Comparison of ENCODE assay signal across 20 cellular contexts in the genomic region with DNA sequence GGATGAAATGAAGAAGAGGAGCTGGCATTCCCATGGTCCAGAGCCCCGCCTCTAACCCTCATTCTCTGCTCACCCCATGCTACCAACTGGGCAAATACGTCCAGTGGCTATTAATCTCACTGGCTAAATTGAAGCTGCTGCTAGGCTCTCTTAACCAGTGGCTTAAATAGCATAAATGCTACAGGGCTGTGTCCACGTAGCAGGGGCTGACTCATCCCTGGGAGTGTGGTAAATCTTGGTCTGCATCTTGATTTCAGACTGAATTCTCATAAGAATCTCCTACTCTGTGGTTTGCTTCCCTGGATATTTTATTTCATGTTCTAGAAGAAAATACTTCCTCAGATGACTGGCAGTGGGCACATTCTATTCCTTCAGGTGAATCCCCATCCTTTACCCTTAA.
A peak's percentile ranks its signal among the peaks of the same experiment; 100 is the strongest.
DNase-seq lines count a peak whose midpoint lies in the region; ATAC-seq, FAIRE-seq and TF ChIP-seq lines count a peak whose summit lies in the region.
"Had no signal": no experiment of that assay in that cellular context is flagged by ENCODE, and none has a peak within 500 bp of the region (broad histone marks: within the 10 kb centered on the region; RNA-seq: fewer than 3 reads in every experiment).

No MANE protein-coding gene starts in this region.

- dilution Hi-C loops in mammary epithelial cell (cut with HindIII; ENCODE audit: low sequenced_read_pairs), result no loop called here

- POLR2A ChIA-PET in naive thymus-derived CD4-positive, alpha-beta T cell (lab: Charles Lee), result no interaction called here

- H3K14ac ChIP-seq in mesenchymal stem cell (ENCODE audit: low read length in 2 of 2), result no peak overlapping the region

- H3K9me3 ChIP-seq in mammary epithelial cell (replicated peaks; ENCODE audit: insufficient read depth, low read length) (no peaks in the 10 kb centered on the region), mesenchymal stem cell (ENCODE audit: control insufficient read depth, low read length) (no peaks in the 10 kb centered on the region)
- no peaks in the 10 kb centered on the region for H3K9me3 ChIP-seq in naive thymus-derived CD4-positive, alpha-beta T cell (ENCODE audit: control insufficient read depth in 2 of 3, low read length in 3 of 3)
- H3K9me3 ChIP-seq: esophagus squamous epithelium, uterus had no signal

- H3K4ac ChIP-seq in mesenchymal stem cell (ENCODE audit: low read depth in 1 of 2, low read length in 2 of 2) (no peak overlapping the region), mesendoderm (ENCODE audit: low read depth, low read length) (no peak overlapping the region)

- H3K23ac ChIP-seq in mesenchymal stem cell (ENCODE audit: low read length in 2 of 2), result no peak overlapping the region
- no peak overlapping the region for H3K23ac ChIP-seq in mesendoderm (ENCODE audit: low read length)

- H4K8ac ChIP-seq in mesenchymal stem cell (ENCODE audit: low read length) (no peak overlapping the region), mesendoderm (ENCODE audit: low read depth, low read length) (no peak overlapping the region)

- no peaks in the 10 kb centered on the region for H3K9me3 Mint-ChIP-seq in naive thymus-derived CD4-positive, alpha-beta T cell
- H3K9me3 Mint-ChIP-seq: immature natural killer cell had no signal

- H3K36me3 ChIP-seq in mammary epithelial cell (ENCODE audit: insufficient read depth, low read length) (no peaks in the 10 kb centered on the region), mesenchymal stem cell (ENCODE audit: control insufficient read depth in 1 of 2, insufficient read depth in 2 of 2, low read depth in 1 of 2, low read length in 2 of 2) (no peaks in the 10 kb centered on the region), mesendoderm (ENCODE audit: control insufficient read depth, insufficient read depth, low read length) (no peaks in the 10 kb centered on the region)
- no peaks in the 10 kb centered on the region for H3K36me3 ChIP-seq in naive thymus-derived CD4-positive, alpha-beta T cell (ENCODE audit: control insufficient read depth in 2 of 3, insufficient read depth in 3 of 3, low read length in 3 of 3)
- H3K36me3 ChIP-seq: esophagus squamous epithelium, uterus had no signal

- H2BK120ac ChIP-seq in mesenchymal stem cell (ENCODE audit: low read depth, low read length), result no peak overlapping the region
- no peak overlapping the region for H2BK120ac ChIP-seq in mesendoderm (ENCODE audit: low read depth, low read length)

- peaks cover 0 to 42% (median 13%) of the 10 kb centered on the region in 5 donors for H3K36me3 Mint-ChIP-seq in naive thymus-derived CD4-positive, alpha-beta T cell
- H3K36me3 Mint-ChIP-seq: CD14-positive monocyte; immature natural killer cell; stimulated activated naive B cell treated with anti-CD40 and anti-IgM and Interleukin-4, amounts not matched to agents 10 μg/mL and 1 μg/mL and 100 μg/mL, for 72 hours had no signal

- H2BK5ac ChIP-seq in mesenchymal stem cell (ENCODE audit: low read depth, low read length, poor library complexity, severe bottlenecking) (no peak overlapping the region), mesendoderm (ENCODE audit: low read length) (no peak overlapping the region)

- H3K4me2 ChIP-seq in mammary epithelial cell (ENCODE audit: insufficient read depth, low read depth, low read length), result no peak overlapping the region
- no peak overlapping the region for H3K4me2 ChIP-seq in mesenchymal stem cell (ENCODE audit: low read length, poor library complexity, severe bottlenecking)
- no peak overlapping the region for H3K4me2 ChIP-seq in mesendoderm (ENCODE audit: low read length)

- no peaks in the 10 kb centered on the region for H3K79me1 ChIP-seq in mesenchymal stem cell (replicated peaks; ENCODE audit: low read length, poor library complexity, severe bottlenecking)
- H3K79me1 ChIP-seq in mesendoderm (ENCODE audit: low read length), result no peaks in the 10 kb centered on the region

- H3K27ac ChIP-seq in mammary epithelial cell (ENCODE audit: insufficient read depth, low read depth, low read length) (no peak overlapping the region), mesenchymal stem cell (ENCODE audit: low read length, poor library complexity, severe bottlenecking) (no peak overlapping the region), mesendoderm (ENCODE audit: low read depth, low read length) (no peak overlapping the region)
- no peak overlapping the region for H3K27ac ChIP-seq in naive thymus-derived CD4-positive, alpha-beta T cell (ENCODE audit: low read depth, low read length)
- H3K27ac ChIP-seq: esophagus squamous epithelium, RWPE1, uterus had no signal

- H3K18ac ChIP-seq in mesenchymal stem cell (ENCODE audit: low read depth in 1 of 2, low read length in 2 of 2) (no peak overlapping the region), mesendoderm (ENCODE audit: low read length) (no peak overlapping the region)

- 52% methylated on average over 3 of the region's 3 CpGs for WGBS in mammary epithelial cell (ENCODE audit: low coverage, missing lambda C conversion rate)
- 51% methylated on average over 3 of the region's 3 CpGs for WGBS in mesenchymal stem cell
- WGBS in mesendoderm (ENCODE audit: extremely low coverage, insufficient coverage, low lambda C conversion rate), result no CpG with 5 or more reads among the region's 3 CpGs

- intact Hi-C loops in mammary epithelial cell (cut with micrococcal nuclease), result no loop called here
- intact Hi-C loops in naive thymus-derived CD4-positive, alpha-beta T cell (cut with micrococcal nuclease), result loop anchor here in 1 of 2 donors (5.0 kb wide), 1 partner anchor 47 kb away; no protein-coding TSS in a partner anchor

- H4K91ac ChIP-seq in mesenchymal stem cell (ENCODE audit: low read length), result no peak overlapping the region

- no TSS peak for BruUV-seq in mammary epithelial cell (replicated peaks; lab: Mats Ljungman, UMichigan)

- no peak overlapping the region for H4K5ac ChIP-seq in mesendoderm (ENCODE audit: low read length)

- H2BK12ac ChIP-seq in mesenchymal stem cell (ENCODE audit: low read length in 2 of 2), result no peak overlapping the region

- H3K27me3 ChIP-seq in mammary epithelial cell (ENCODE audit: insufficient read depth, low read length) (peaks cover 2% of the 10 kb centered on the region), mesenchymal stem cell (ENCODE audit: control insufficient read depth in 1 of 2, insufficient read depth in 1 of 2, low read length in 2 of 2) (peaks cover 0 to 4% of the 10 kb centered on the region in 2 experiments), mesendoderm (ENCODE audit: insufficient read depth, low read length, poor library complexity) (no peaks in the 10 kb centered on the region)
- H3K27me3 ChIP-seq in naive thymus-derived CD4-positive, alpha-beta T cell (ENCODE audit: control insufficient read depth in 2 of 2, insufficient read depth in 2 of 2, low read length in 2 of 2), result no peaks in the 10 kb centered on the region
- H3K27me3 ChIP-seq: esophagus squamous epithelium, uterus had no signal

- ATAC-seq in naive thymus-derived CD4-positive, alpha-beta T cell, result no peak
- ATAC-seq: stimulated activated naive B cell treated with anti-CD40 and anti-IgM and Interleukin-4, amounts not matched to agents 10 μg/mL and 1 μg/mL and 100 μg/mL, for 72 hours had no signal

- H2AK5ac ChIP-seq in mesenchymal stem cell (ENCODE audit: low read length, severe bottlenecking) (no peak overlapping the region), mesendoderm (ENCODE audit: low read length) (no peak overlapping the region)

- TF ChIP-seq CTCF in AG10803 (conservative IDR thresholded peaks at IDR 0.05; ENCODE audit: low read length), result no peak
- no peak for TF ChIP-seq CTCF in mammary epithelial cell (conservative IDR thresholded peaks at IDR 0.05 in 1 of 2, IDR thresholded peaks at IDR 0.05 in 1 of 2; ENCODE audit: extremely low read depth in 1 of 2, insufficient read depth in 1 of 2, low read depth in 1 of 2, low read length in 2 of 2)

- no peaks in the 10 kb centered on the region for H4K20me1 ChIP-seq in mammary epithelial cell (ENCODE audit: insufficient read depth, low read length)

- H3K79me2 ChIP-seq in mammary epithelial cell (ENCODE audit: insufficient read depth, low read length) (no peaks in the 10 kb centered on the region), mesendoderm (ENCODE audit: control insufficient read depth, insufficient read depth, low read length) (no peaks in the 10 kb centered on the region)

- H3K4me3 ChIP-seq in AG10803 (ENCODE audit: low read length), result no peak overlapping the region
- no peak overlapping the region for H3K4me3 ChIP-seq in mammary epithelial cell (replicated peaks in 1 of 3; ENCODE audit: insufficient read depth in 1 of 3, low read depth in 2 of 3, low read length in 3 of 3)
- H3K4me3 ChIP-seq in mesenchymal stem cell (ENCODE audit: insufficient read depth in 1 of 2, low read depth in 1 of 2, low read length in 2 of 2), result no peak overlapping the region
- no peak overlapping the region for H3K4me3 ChIP-seq in naive thymus-derived CD4-positive, alpha-beta T cell (ENCODE audit: low read length)
- H3K4me3 ChIP-seq in mesendoderm (ENCODE audit: low read length), result no peak overlapping the region
- H3K4me3 ChIP-seq: esophagus squamous epithelium, uterus had no signal

- H3K27ac Mint-ChIP-seq in naive thymus-derived CD4-positive, alpha-beta T cell, result no peak overlapping the region
- H3K27ac Mint-ChIP-seq: CD14-positive monocyte; immature natural killer cell; stimulated activated naive B cell treated with anti-CD40 and anti-IgM and Interleukin-4, amounts not matched to agents 10 μg/mL and 1 μg/mL and 100 μg/mL, for 72 hours had no signal

- H3K27me3 Mint-ChIP-seq in naive thymus-derived CD4-positive, alpha-beta T cell, result no peaks in the 10 kb centered on the region
- H3K27me3 Mint-ChIP-seq: stimulated activated naive B cell treated with anti-CD40 and anti-IgM and Interleukin-4, amounts not matched to agents 10 μg/mL and 1 μg/mL and 100 μg/mL, for 72 hours had no signal

- H2BK15ac ChIP-seq in mesenchymal stem cell (ENCODE audit: low read depth, poor library complexity, severe bottlenecking) (no peak overlapping the region), mesendoderm (replicated peaks; ENCODE audit: low read depth) (no peak overlapping the region)

- H3K9ac ChIP-seq in mammary epithelial cell (ENCODE audit: insufficient read depth, low read length) (no peak overlapping the region), mesenchymal stem cell (ENCODE audit: low read length) (peak overlapping the region; percentile 28), mesendoderm (ENCODE audit: low read length) (no peak overlapping the region)

- peak; percentile 84 for DNase-seq in AG10803 (ENCODE audit: low read depth)
- peak; percentile 57 for DNase-seq in HTR-8/SVneo (ENCODE audit: insufficient read length, low spot score)
- DNase-seq in mammary epithelial cell, result peak; percentile 56
- DNase-seq in mesenchymal stem cell, result peak; percentile 59
- DNase-seq in activated naive CD4-positive, alpha-beta T cell treated with anti-CD3 and anti-CD28 coated beads, Interleukin-2, amount 50 U/mL, for 16 hours, result no peak
- no peak for DNase-seq in ureter (ENCODE audit: low spot score)
- DNase-seq in naive thymus-derived CD4-positive, alpha-beta T cell, result no peak
- DNase-seq in mesendoderm, result no peak
- DNase-seq: activated CD4-positive, alpha-beta T cell treated with anti-CD3 and anti-CD28 coated beads, Interleukin-2, amount 50 U/mL, for 4 hours; activated effector memory CD4-positive, alpha-beta T cell treated with Interleukin-2 at 50 U/mL for 16 hours; esophagus squamous epithelium; immature natural killer cell; NCI-H1105 treated with DMSO at 0.1 percent for 48 hours; stimulated activated CD4-positive, alpha-beta T cell treated with anti-CD3 and anti-CD28 coated beads, Interleukin-2, amount 100 ng/mL, for 48 hours; stimulated activated naive B cell treated with anti-CD40 and anti-IgM and Interleukin-4, amounts not matched to agents 10 μg/mL and 1 μg/mL and 100 μg/mL, for 72 hours; T-helper 2 cell; uterus had no signal

- H3K4me1 ChIP-seq in mammary epithelial cell (ENCODE audit: insufficient read depth, low read length) (no peaks in the 10 kb centered on the region), mesenchymal stem cell (ENCODE audit: control insufficient read depth, insufficient read depth, low read depth, low read length) (no peaks in the 10 kb centered on the region), mesendoderm (ENCODE audit: control insufficient read depth, low read depth, low read length) (no peaks in the 10 kb centered on the region)
- H3K4me1 ChIP-seq in naive thymus-derived CD4-positive, alpha-beta T cell (ENCODE audit: control insufficient read depth in 2 of 2, insufficient read depth in 2 of 2, low read length in 2 of 2), result no peaks in the 10 kb centered on the region
- H3K4me1 ChIP-seq: uterus had no signal

- H3K56ac ChIP-seq in mesendoderm (ENCODE audit: low read length), result no peak overlapping the region

- CTCF ChIA-PET in mammary epithelial cell (lab: Charles Lee; ENCODE audit: low non-redundant PET), result no interaction called here
- CTCF ChIA-PET in naive thymus-derived CD4-positive, alpha-beta T cell (lab: Charles Lee), result interaction anchor here (0.5 kb wide), 1 partner anchor 34 kb away, joined by 3 read pairs; no protein-coding TSS in a partner anchor

- H3K4me1 Mint-ChIP-seq in naive thymus-derived CD4-positive, alpha-beta T cell, result peaks cover 2 to 24% (median 11%) of the 10 kb centered on the region in 7 donors
- H3K4me1 Mint-ChIP-seq: immature natural killer cell had no signal

- H3K4me3 Mint-ChIP-seq in naive thymus-derived CD4-positive, alpha-beta T cell, result no peak overlapping the region
- H3K4me3 Mint-ChIP-seq: CD14-positive monocyte; immature natural killer cell; stimulated activated naive B cell treated with anti-CD40 and anti-IgM and Interleukin-4, amounts not matched to agents 10 μg/mL and 1 μg/mL and 100 μg/mL, for 72 hours had no signal

- in situ Hi-C loops in mammary epithelial cell (cut with MboI; ENCODE audit: low sequenced_read_pairs in 2 of 2), result no loop called here

- FAIRE-seq in HTR-8/SVneo (lab: Jason Lieb, UNC), result peak; percentile 4
- FAIRE-seq: colon had no signal

- no peak overlapping the region for H2AFZ ChIP-seq in mammary epithelial cell (ENCODE audit: low read depth, low read length)
- H2AFZ ChIP-seq in mesenchymal stem cell (ENCODE audit: low read depth, low read length), result no peak overlapping the region

Comparison
In these comparisons a context has a peak if more than half of its experiments do, and no peak if none do; other contexts are left out.
1. DNase-seq: peak in AG10803 (single experiment), HTR-8/SVneo (single experiment), mammary epithelial cell (single experiment) and mesenchymal stem cell (single experiment); none in activated naive CD4-positive, alpha-beta T cell treated with anti-CD3 and anti-CD28 coated beads, Interleukin-2, amount 50 U/mL, for 16 hours (single experiment), ureter (single experiment), naive thymus-derived CD4-positive, alpha-beta T cell (0 of 9) and mesendoderm (single experiment).